1 cellular context compared by ENCODE assay signal in the genomic region with DNA sequence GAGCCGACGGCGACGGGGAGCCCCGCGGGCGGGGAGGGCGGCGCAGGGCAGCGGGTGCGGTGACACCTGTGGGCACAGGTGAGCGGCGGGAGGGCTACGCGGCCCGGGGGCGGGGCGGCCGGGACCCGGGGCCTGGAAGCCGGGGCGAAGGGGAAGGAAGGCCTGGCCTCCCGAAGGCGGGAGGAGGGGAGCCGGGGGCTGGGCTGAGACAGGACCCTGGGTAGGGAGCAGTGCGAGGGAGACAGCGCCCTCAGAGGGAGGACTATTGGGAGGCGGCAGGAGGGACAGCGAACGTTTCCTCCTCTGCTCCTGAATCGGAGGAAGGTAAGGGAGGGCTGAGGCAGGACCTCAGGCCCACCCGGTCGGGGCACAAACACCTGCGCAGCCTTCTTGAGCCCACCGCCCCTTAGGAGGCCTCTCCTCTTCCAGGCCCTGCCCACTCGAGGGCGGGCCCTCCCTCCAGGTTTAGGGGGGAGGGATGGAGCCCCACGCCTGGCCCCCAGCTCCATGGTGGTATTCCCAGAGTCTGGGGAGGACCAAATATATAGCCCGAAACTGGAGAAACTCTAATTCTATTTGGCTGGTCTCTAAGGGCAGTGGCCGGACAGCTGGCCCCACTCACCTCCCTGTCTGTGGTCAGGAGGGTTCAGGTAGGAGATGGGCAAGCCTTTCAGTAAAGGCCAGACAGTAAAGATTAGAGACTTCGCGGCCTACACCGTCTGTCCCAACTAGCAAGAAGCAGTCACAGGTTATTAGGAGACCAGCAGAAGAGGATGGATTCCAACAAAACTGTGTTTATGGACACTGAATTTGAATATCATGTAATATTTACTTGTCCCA.
TF ChIP-seq lines count a peak whose summit lies in the region.

No MANE protein-coding gene starts in this region.

TF ChIP-seq in H1, 55 proteins besides CTCF, POLR2A, EP300 and RAD21:
- TF ChIP-seq TBP (IDR thresholded peaks at IDR 0.05; ENCODE audit: low read depth, low read length) (peak; percentile 29; the same call in 1 of the 2 replicates), KDM1A (IDR thresholded peaks at IDR 0.05; ENCODE audit: borderline replicate concordance, low read length) (no peak), KDM4A (IDR thresholded peaks at IDR 0.05; ENCODE audit: low read depth, low read length, severe bottlenecking) (peak; percentile 69), ASH2L (IDR thresholded peaks at IDR 0.05; ENCODE audit: low read length) (peak; percentile 73), PHF8 (conservative IDR thresholded peaks at IDR 0.05; ENCODE audit: low read depth, low read length) (0 out of 2 replicates have a peak, but pooled peaks have one; percentile 62), TAF7 (optimal IDR thresholded peaks at IDR 0.05; ENCODE audit: borderline replicate concordance, low read depth, low read length) (peak; percentile 5)
